In genomic region chr16:287298-287811, GRCh38 we compare ENCODE assay signal across 1 cellular context.
A peak's percentile ranks its signal among the peaks of the same experiment; 100 is the strongest.
TF ChIP-seq lines count a peak whose summit lies in the region.

No MANE protein-coding gene starts in this region.

TF ChIP-seq in K562, 482 proteins besides CTCF, POLR2A, EP300 and RAD21:
- TF ChIP-seq ZNF143 (CRISPR knock-in tag; IDR thresholded peaks at IDR 0.05) = no peak
- peak; percentile 40 for TF ChIP-seq MEIS2 (IDR thresholded peaks at IDR 0.05; ENCODE audit: partially characterized antibody)
